22 cellular contexts compared by ENCODE assay signal in genomic region chr14:96590190-96590860, GRCh38.
DNase-seq lines count a peak whose midpoint lies in the region; ATAC-seq and TF ChIP-seq lines count a peak whose summit lies in the region.
"Had no signal": no experiment of that assay in that cellular context is flagged by ENCODE, and none has a peak within 500 bp of the region (broad histone marks: within the 10 kb centered on the region; RNA-seq: fewer than 3 reads in every experiment).

No MANE protein-coding gene starts in this region.

- no peaks in the 10 kb centered on the region for H3K4me1 Mint-ChIP-seq in endodermal cell

- no peak overlapping the region for H3K4me2 ChIP-seq in PC-3 (ENCODE audit: low read length)
- H3K4me2 ChIP-seq: KMS-11, SK-N-SH had no signal

- H3K27ac Mint-ChIP-seq in endodermal cell = no peak overlapping the region

- no peaks in the 10 kb centered on the region for H3K27me3 ChIP-seq in A673 (replicated peaks; ENCODE audit: insufficient read depth, low read depth, low read length, poor library complexity)
- H3K27me3 ChIP-seq in endodermal cell (ENCODE audit: control insufficient read depth, insufficient read depth, low read length, poor library complexity, severe bottlenecking) = peaks cover 30% of the 10 kb centered on the region
- peaks cover 12% of the 10 kb centered on the region; the same call in 1 of the 2 replicates for H3K27me3 ChIP-seq in PC-3 (ENCODE audit: low read length)
- H3K27me3 ChIP-seq: BE2C had no signal

- H3F3A ChIP-seq in PC-3 (ENCODE audit: low read length, unreplicated experiment) = no peaks in the 10 kb centered on the region

- no peak overlapping the region for H3K4me3 ChIP-seq in A673 (ENCODE audit: low read depth, low read length, poor library complexity, severe bottlenecking)
- H3K4me3 ChIP-seq in endodermal cell (ENCODE audit: low read length) = no peak overlapping the region
- H3K4me3 ChIP-seq in PC-3 (ENCODE audit: low read length) = no peak overlapping the region

- H3K9me3 ChIP-seq in A673 (ENCODE audit: low read depth, low read length, poor library complexity, severe bottlenecking) (no peaks in the 10 kb centered on the region), endodermal cell (ENCODE audit: control insufficient read depth, low read length) (no peaks in the 10 kb centered on the region), PC-3 (ENCODE audit: low read length) (no peaks in the 10 kb centered on the region)
- H3K9me3 ChIP-seq: BE2C, SK-N-SH had no signal

- no peak overlapping the region for H3K4me3 Mint-ChIP-seq in endodermal cell

- no peaks in the 10 kb centered on the region for H3K79me2 ChIP-seq in PC-3 (ENCODE audit: low read length)

- TF ChIP-seq CTCF in A673 (conservative IDR thresholded peaks at IDR 0.05; ENCODE audit: low read depth, low read length) (no peak), endodermal cell (conservative IDR thresholded peaks at IDR 0.05) (no peak), PC-3 (conservative IDR thresholded peaks at IDR 0.05; ENCODE audit: low read depth, low read length) (no peak)

- 68 to 75% methylated on average over 8 to 9 of the region's 9 CpGs for WGBS in endodermal cell (ENCODE audit: insufficient coverage in 1 of 2, insufficient read length in 1 of 2), 2 experiments

- no peaks in the 10 kb centered on the region for H3K9me2 ChIP-seq in PC-3 (replicated peaks; ENCODE audit: low read length)
- H3K9me2 ChIP-seq: SK-N-SH had no signal

- POLR2A ChIA-PET in A673 (lab: Charles Lee; ENCODE audit: low non-redundant PET) (no interaction called here), PC-3 (lab: Charles Lee; ENCODE audit: unreplicated experiment) (no interaction called here)

- ATAC-seq in PC-3 (no peak), HG03520 (IDR thresholded peaks at IDR 0.05; ENCODE audit: unreplicated experiment) (no peak)

- BruUV-seq in A673 (replicated peaks; lab: Mats Ljungman, UMichigan) = no TSS peak
- BruUV-seq in PC-3 (replicated peaks; lab: Mats Ljungman, UMichigan) = no TSS peak

- H4K20me1 ChIP-seq in PC-3 (ENCODE audit: low read length) = no peaks in the 10 kb centered on the region

- DNase-seq in NCI-H2107 treated with DMSO at 0.1 percent for 48 hours (lab: John Stamatoyannopoulos, UW; ENCODE audit: unreplicated experiment) (peak; percentile 54), NCI-H2107 (lab: John Stamatoyannopoulos, UW) (no peak), A673 (ENCODE audit: low spot score) (peak; percentile 33), endodermal cell (peak; percentile 43), posterior vena cava (ENCODE audit: low spot score) (peak; percentile 25), PC-3 (no peak), NCI-H1092 (lab: John Stamatoyannopoulos, UW) (no peak)
- DNase-seq: ACHN, BE2C, Calu3, DMS79 treated with DMSO at 0.1 percent for 48 hours, IMR-90, MM.1S, NCI-H1417, NCI-H1694, NCI-H2081, NCI-H774, SK-N-SH, SW 1271 had no signal

- no peak overlapping the region for H2AFZ ChIP-seq in PC-3 (ENCODE audit: low read length)

- intact Hi-C loops in A673 (cut with micrococcal nuclease; ENCODE audit: unreplicated experiment) = no loop called here
- intact Hi-C loops in posterior vena cava (cut with DNase I) = no loop called here
- intact Hi-C loops in PC-3 (cut with micrococcal nuclease) = no loop called here

- H3K36me3 Mint-ChIP-seq in endodermal cell (ENCODE audit: low read depth) = no peaks in the 10 kb centered on the region

- H3K9ac ChIP-seq in endodermal cell (ENCODE audit: extremely low read depth, low read length, poor library complexity, severe bottlenecking) (no peak overlapping the region), PC-3 (ENCODE audit: low read length) (no peak overlapping the region)
- H3K9ac ChIP-seq: KMS-11, SK-N-SH had no signal

- H3K36me3 ChIP-seq in A673 (ENCODE audit: insufficient read depth, low read length, poor library complexity, severe bottlenecking) (no peaks in the 10 kb centered on the region), endodermal cell (ENCODE audit: control insufficient read depth, insufficient read depth, low read length) (no peaks in the 10 kb centered on the region), PC-3 (ENCODE audit: low read depth, low read length) (no peaks in the 10 kb centered on the region)
- H3K36me3 ChIP-seq: BE2C had no signal

- H3K27me3 Mint-ChIP-seq in endodermal cell (ENCODE audit: insufficient read depth) = peaks cover 27% of the 10 kb centered on the region

- H3K4me1 ChIP-seq in A673 (ENCODE audit: insufficient read depth, low read length, poor library complexity, severe bottlenecking) (peaks cover 16% of the 10 kb centered on the region), endodermal cell (ENCODE audit: control insufficient read depth, insufficient read depth, low read length) (no peaks in the 10 kb centered on the region), PC-3 (ENCODE audit: insufficient read depth, low read length) (no peaks in the 10 kb centered on the region)
- H3K4me1 ChIP-seq: BE2C had no signal

- no peak overlapping the region for H3K27ac ChIP-seq in A673 (ENCODE audit: low read depth, low read length, poor library complexity, severe bottlenecking)
- no peak overlapping the region for H3K27ac ChIP-seq in endodermal cell (ENCODE audit: low read depth, low read length)
- H3K27ac ChIP-seq in PC-3 (ENCODE audit: low read length) = no peak overlapping the region
- H3K27ac ChIP-seq: 22Rv1, KMS-11 had no signal

- no peaks in the 10 kb centered on the region for H3K9me3 Mint-ChIP-seq in endodermal cell

- CTCF ChIA-PET in A673 (lab: Charles Lee) (interaction anchor here (1.0 kb wide), 1 partner anchor 18 kb away, joined by 6 read pairs; no protein-coding TSS in a partner anchor), PC-3 (lab: Charles Lee) (no interaction called here)

Comparison
In these comparisons a context has a peak if more than half of its experiments do, and no peak if none do; other contexts are left out.
1. DNase-seq: peak in NCI-H2107 treated with DMSO at 0.1 percent for 48 hours (single experiment), A673 (single experiment), endodermal cell (single experiment) and posterior vena cava (single experiment); none in NCI-H2107 (single experiment), PC-3 (single experiment) and NCI-H1092 (single experiment).